ENCODE assay signal across 8 cellular contexts in genomic region chr10:68333905-68334431, GRCh38. TPM values are rescaled to one million over a fixed set of nuclear protein-coding genes. Genes with fewer than 3 reads are reported as not detected.
A peak's percentile ranks its signal among the peaks of the same experiment; 100 is the strongest.
DNase-seq lines count a peak whose midpoint lies in the region; ATAC-seq and TF ChIP-seq lines count a peak whose summit lies in the region.

No MANE protein-coding gene starts in this region.

- peaks cover 18 to 30% of the 10 kb centered on the region in 2 experiments for H3K4me1 ChIP-seq in SK-N-SH (ENCODE audit: control insufficient read depth in 1 of 2, insufficient read depth in 2 of 2, low read depth in 1 of 2, low read length in 1 of 2)
- H3K4me1 ChIP-seq in subcutaneous abdominal adipose tissue (ENCODE audit: control insufficient read depth in 5 of 5, insufficient read depth in 5 of 5, low read length in 5 of 5), result peaks cover 12 to 72% (median 69%) of the 10 kb centered on the region in 5 donors

- CTCF ChIA-PET in SK-N-SH (lab: Yijun Ruan, JAX), result interaction anchor here (1.1 to 3.2 kb wide), 5 partner anchors 7 to 251 kb away, joined by 3 to 26 read pairs (median 4); no protein-coding TSS in a partner anchor
- CTCF ChIA-PET in activated CD4-positive, alpha-beta memory T cell treated with anti-CD3 and anti-CD28 coated beads for 36 hours (lab: Charles Lee), result interaction anchor here (0.6 to 2.6 kb wide), 6 partner anchors 11 to 621 kb away, joined by 3 to 14 read pairs (median 4); partner anchors contain the start of gene RUFY2

- TF ChIP-seq RAD21 in SK-N-SH (IDR thresholded peaks at IDR 0.05; ENCODE audit: low read length), result no peak

- H3K4me3 Mint-ChIP-seq in activated CD4-positive, alpha-beta memory T cell treated with anti-CD3 and anti-CD28 coated beads for 36 hours, result peak overlapping the region; percentile 100

- H3K9me3 ChIP-seq in SK-N-SH, result no peaks in the 10 kb centered on the region
- no peaks in the 10 kb centered on the region for H3K9me3 ChIP-seq in iPS-18c (ENCODE audit: control insufficient read depth, insufficient read depth, low read length)
- H3K9me3 ChIP-seq in subcutaneous abdominal adipose tissue (ENCODE audit: control insufficient read depth in 5 of 5, low read length in 5 of 5), result no peaks in the 10 kb centered on the region

- peak overlapping the region; percentile 76 for H3K4me2 ChIP-seq in SK-N-SH

- TF ChIP-seq EP300 in SK-N-SH (IDR thresholded peaks at IDR 0.05; ENCODE audit: borderline replicate concordance in 1 of 2, low read depth in 1 of 2, low read length in 1 of 2), result peak in 1 of 2 experiments; percentile 13; a peak in 1 of 4 replicates

- H3K36me3 ChIP-seq in SK-N-SH (replicated peaks in 1 of 2; ENCODE audit: control insufficient read depth in 1 of 2, insufficient read depth in 2 of 2, low read length in 1 of 2) (peaks cover 32 to 34% of the 10 kb centered on the region in 2 experiments), subcutaneous abdominal adipose tissue (ENCODE audit: control insufficient read depth in 5 of 5, insufficient read depth in 5 of 5, low read length in 5 of 5) (peaks cover 5 to 8% (median 7%) of the 10 kb centered on the region in 5 donors)

- H3K9ac ChIP-seq in SK-N-SH (peak overlapping the region; percentile 99), subcutaneous abdominal adipose tissue (ENCODE audit: low read length in 5 of 5) (peak overlapping the region; percentile 95 to 100 (median 99))

- H3K4me1 Mint-ChIP-seq in activated CD4-positive, alpha-beta memory T cell treated with anti-CD3 and anti-CD28 coated beads for 36 hours (ENCODE audit: low read depth), result peaks cover 45% of the 10 kb centered on the region

- ATAC-seq in SK-N-SH treated with all-trans-retinoic acid at 6 μM for 48 hours, result no peak
- ATAC-seq in omental fat pad (ENCODE audit: low FRiP score), result no peak

- peaks cover 52% of the 10 kb centered on the region for H3K36me3 Mint-ChIP-seq in activated CD4-positive, alpha-beta memory T cell treated with anti-CD3 and anti-CD28 coated beads for 36 hours

- intact Hi-C loops in activated CD4-positive, alpha-beta memory T cell treated with anti-CD3 and anti-CD28 coated beads for 36 hours (cut with micrococcal nuclease), result loop anchor here (2.0 to 5.0 kb wide), 5 partner anchors 73 to 623 kb away; partner anchors contain the start of genes CCAR1, DDX21, RUFY2 and SLC25A16

- POLR2A ChIA-PET in SK-N-SH (lab: Yijun Ruan, JAX), result interaction anchor here (1.1 to 1.2 kb wide), 3 partner anchors 12 to 103 kb away, joined by 3 to 5 read pairs (median 4); no protein-coding TSS in a partner anchor
- POLR2A ChIA-PET in activated CD4-positive, alpha-beta memory T cell treated with anti-CD3 and anti-CD28 coated beads for 36 hours (lab: Charles Lee), result interaction anchor here (0.6 to 1.0 kb wide), 4 partner anchors 11 to 570 kb away, joined by 3 to 5 read pairs (median 4); no protein-coding TSS in a partner anchor

- no peak overlapping the region for H2AFZ ChIP-seq in SK-N-SH (ENCODE audit: low read depth)

- H4K20me1 ChIP-seq in SK-N-SH (ENCODE audit: insufficient read depth), result peaks cover 62% of the 10 kb centered on the region

- H3K4me3 ChIP-seq in SK-N-SH (ENCODE audit: low read depth in 2 of 2, low read length in 1 of 2) (peak overlapping the region; percentile 85 to 91), iPS-18c (ENCODE audit: insufficient read depth, low read depth, low read length) (peak overlapping the region; percentile 95), subcutaneous abdominal adipose tissue (ENCODE audit: low read depth in 1 of 5, low read length in 5 of 5) (peak overlapping the region; percentile 96 to 99 (median 98))

- H3K27me3 Mint-ChIP-seq in activated CD4-positive, alpha-beta memory T cell treated with anti-CD3 and anti-CD28 coated beads for 36 hours, result peaks cover 3% of the 10 kb centered on the region

- H3F3A ChIP-seq in SK-N-SH (replicated peaks; ENCODE audit: insufficient read depth), result peaks cover 29% of the 10 kb centered on the region

- H3K27ac ChIP-seq in SK-N-SH (ENCODE audit: low read depth in 2 of 2, low read length in 1 of 2), result peak overlapping the region in 1 of 2 experiments; percentile 95; a peak in 2 of 4 replicates
- H3K27ac ChIP-seq in subcutaneous abdominal adipose tissue (ENCODE audit: low read depth, low read length), result peak overlapping the region; percentile 98

- H3K27ac Mint-ChIP-seq in activated CD4-positive, alpha-beta memory T cell treated with anti-CD3 and anti-CD28 coated beads for 36 hours, result peak overlapping the region; percentile 100

- H3K79me2 ChIP-seq in SK-N-SH (ENCODE audit: insufficient read depth), result peaks cover 76% of the 10 kb centered on the region

- 5% methylated on average over 3 of the region's 3 CpGs for WGBS in SK-N-SH (ENCODE audit: low lambda C conversion rate)

- TF ChIP-seq CTCF in SK-N-SH (IDR thresholded peaks at IDR 0.05), result no peak
- TF ChIP-seq CTCF in omental fat pad (IDR thresholded peaks at IDR 0.05), result no peak

- DNase-seq in SK-N-SH (no peak), NCI-H146 treated with DMSO at 0.1 percent for 48 hours (lab: John Stamatoyannopoulos, UW; ENCODE audit: unreplicated experiment) (no peak), HPDE6-E6E7 (ENCODE audit: extremely low spot score) (no peak), omental fat pad (ENCODE audit: low spot score) (no peak)
- DNase-seq in activated CD4-positive, alpha-beta memory T cell treated with anti-CD3 and anti-CD28 coated beads for 36 hours, result no peak

- no peaks in the 10 kb centered on the region for H3K9me2 ChIP-seq in SK-N-SH

- no peaks in the 10 kb centered on the region for H3K9me3 Mint-ChIP-seq in activated CD4-positive, alpha-beta memory T cell treated with anti-CD3 and anti-CD28 coated beads for 36 hours

- H3K27me3 ChIP-seq in SK-N-SH (ENCODE audit: insufficient read depth), result no peaks in the 10 kb centered on the region
- H3K27me3 ChIP-seq in subcutaneous abdominal adipose tissue (ENCODE audit: control insufficient read depth in 5 of 5, insufficient read depth in 4 of 5, low read length in 5 of 5), result no peaks in the 10 kb centered on the region

TF ChIP-seq in SK-N-SH, 30 proteins besides CTCF, POLR2A, EP300 and RAD21 (continues in another document):
- TF ChIP-seq MAX (IDR thresholded peaks at IDR 0.05; ENCODE audit: low read depth), result no peak
- TF ChIP-seq TAF1 (IDR thresholded peaks at IDR 0.05; ENCODE audit: borderline replicate concordance, low read depth, low read length), result no peak
- no peak for TF ChIP-seq ELF1 (IDR thresholded peaks at IDR 0.05)
- TF ChIP-seq NRF1 (IDR thresholded peaks at IDR 0.05; ENCODE audit: low read depth, low read length), result no peak
- TF ChIP-seq GATA2 (CRISPR knock-in tag; IDR thresholded peaks at IDR 0.05), result peak; percentile 28; the same call in 1 of the 2 replicates
- TF ChIP-seq GABPA (IDR thresholded peaks at IDR 0.05; ENCODE audit: low read depth), result no peak
- TF ChIP-seq FOXJ3 (CRISPR knock-in tag; IDR thresholded peaks at IDR 0.05), result no peak
- no peak for TF ChIP-seq SIN3A (IDR thresholded peaks at IDR 0.05; ENCODE audit: borderline replicate concordance, low read depth, low read length)
- no peak for TF ChIP-seq TCF12 (IDR thresholded peaks at IDR 0.05)

TF ChIP-seq in SK-N-SH treated with all-trans-retinoic acid at 6 μM for 48 hours, 23 proteins besides CTCF, POLR2A, EP300 and RAD21 (continues in another document):
- TF ChIP-seq GLIS3 (CRISPR knock-in tag; IDR thresholded peaks at IDR 0.05) (no peak), ZNF70 (CRISPR knock-in tag; IDR thresholded peaks at IDR 0.05) (no peak), ISL1 (CRISPR knock-in tag; IDR thresholded peaks at IDR 0.05) (no peak), RARB (CRISPR knock-in tag; IDR thresholded peaks at IDR 0.05) (no peak)
- TF ChIP-seq, protein P1, sequence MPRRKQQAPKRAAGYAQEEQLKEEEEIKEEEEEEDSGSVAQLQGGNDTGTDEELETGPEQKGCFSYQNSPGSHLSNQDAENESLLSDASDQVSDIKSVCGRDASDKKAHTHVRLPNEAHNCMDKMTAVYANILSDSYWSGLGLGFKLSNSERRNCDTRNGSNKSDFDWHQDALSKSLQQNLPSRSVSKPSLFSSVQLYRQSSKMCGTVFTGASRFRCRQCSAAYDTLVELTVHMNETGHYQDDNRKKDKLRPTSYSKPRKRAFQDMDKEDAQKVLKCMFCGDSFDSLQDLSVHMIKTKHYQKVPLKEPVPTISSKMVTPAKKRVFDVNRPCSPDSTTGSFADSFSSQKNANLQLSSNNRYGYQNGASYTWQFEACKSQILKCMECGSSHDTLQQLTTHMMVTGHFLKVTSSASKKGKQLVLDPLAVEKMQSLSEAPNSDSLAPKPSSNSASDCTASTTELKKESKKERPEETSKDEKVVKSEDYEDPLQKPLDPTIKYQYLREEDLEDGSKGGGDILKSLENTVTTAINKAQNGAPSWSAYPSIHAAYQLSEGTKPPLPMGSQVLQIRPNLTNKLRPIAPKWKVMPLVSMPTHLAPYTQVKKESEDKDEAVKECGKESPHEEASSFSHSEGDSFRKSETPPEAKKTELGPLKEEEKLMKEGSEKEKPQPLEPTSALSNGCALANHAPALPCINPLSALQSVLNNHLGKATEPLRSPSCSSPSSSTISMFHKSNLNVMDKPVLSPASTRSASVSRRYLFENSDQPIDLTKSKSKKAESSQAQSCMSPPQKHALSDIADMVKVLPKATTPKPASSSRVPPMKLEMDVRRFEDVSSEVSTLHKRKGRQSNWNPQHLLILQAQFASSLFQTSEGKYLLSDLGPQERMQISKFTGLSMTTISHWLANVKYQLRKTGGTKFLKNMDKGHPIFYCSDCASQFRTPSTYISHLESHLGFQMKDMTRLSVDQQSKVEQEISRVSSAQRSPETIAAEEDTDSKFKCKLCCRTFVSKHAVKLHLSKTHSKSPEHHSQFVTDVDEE (CRISPR knock-in tag; IDR thresholded peaks at IDR 0.05), result no peak

RNA-seq across cellular contexts. Expression of gene PBLD, which starts 1.2 kb away (rescaled TPM):
- polyA plus RNA-seq in SK-N-SH (2012; rRNA removed), result 0.94 and 1.4 TPM in 2 replicates
- 1.6 and 2.3 TPM in 2 replicates for polyA plus RNA-seq in SK-N-SH (2012; cell fraction: cytosol; rRNA removed)
- 3.3 and 5.2 TPM in 2 replicates for polyA plus RNA-seq in SK-N-SH (2012; cell fraction: nucleus; rRNA removed)
- 1 to 10 TPM; 1.2 to 1.3 TPM for total RNA-seq in activated CD4-positive, alpha-beta memory T cell treated with anti-CD3 and anti-CD28 coated beads for 36 hours
- total RNA-seq in omental fat pad, result 10 to 100 TPM in 1 of 4 donors, 1 to 10 TPM in 3; 4.9 to 12.3 (median 7.6) TPM

RNA-seq across cellular contexts. Expression of gene HNRNPH3, which starts 2.1 kb away (rescaled TPM):
- 58.4 and 73.0 TPM in 2 replicates for polyA plus RNA-seq in SK-N-SH (2012; rRNA removed)
- polyA plus RNA-seq in SK-N-SH (2012; cell fraction: cytosol; rRNA removed), result 98.3 and 151 TPM in 2 replicates
- 23.9 and 53.9 TPM in 2 replicates for polyA plus RNA-seq in SK-N-SH (2012; cell fraction: nucleus; rRNA removed)
- total RNA-seq in activated CD4-positive, alpha-beta memory T cell treated with anti-CD3 and anti-CD28 coated beads for 36 hours, result 100 to 1,000 TPM; 140 to 144 TPM
- 10 to 100 TPM; 52.4 to 72.2 (median 63.2) TPM for total RNA-seq in omental fat pad
